In genomic region chr5:95334900-95335538, GRCh38 we compare ENCODE assay signal across 11 cellular contexts. TPM values are rescaled to one million over a fixed set of nuclear protein-coding genes. Genes with fewer than 3 reads are reported as not detected.
"Had no signal": no experiment of that assay in that cellular context is flagged by ENCODE, and none has a peak within 500 bp of the region (broad histone marks: within the 10 kb centered on the region; RNA-seq: fewer than 3 reads in every experiment).

No MANE protein-coding gene starts in this region.

- H3K4me2 ChIP-seq: GM23338 had no signal

- H3K4me1 Mint-ChIP-seq: GM23338, H9, IgD-negative memory B cell had no signal

- H3K27ac ChIP-seq: HL-60 had no signal

- DNase-seq: H9, HCEC 1CT, HFFc6, KG1 had no signal

- H3K9me3 Mint-ChIP-seq: HFFc6 had no signal

- ATAC-seq: GM23338, HepG2 had no signal

- H3K36me3 Mint-ChIP-seq: IgD-negative memory B cell had no signal

- H2AFZ ChIP-seq: GM23338 had no signal

- H3K27ac Mint-ChIP-seq: GM23338, H9, HFFc6, IgD-negative memory B cell had no signal

- H3K4me3 ChIP-seq: GM23338 had no signal

- H3K4me3 Mint-ChIP-seq: GM23338, H9, HFFc6, IgD-negative memory B cell had no signal

- FAIRE-seq: H1, H54, HepG2 had no signal

RNA-seq across cellular contexts. Expression of gene FAM81B, which starts 56.1 kb away (rescaled TPM):
- total RNA-seq: GM23338, H1, H9, HepG2, HFFc6, HT1080 had no signal
- polyA plus RNA-seq: H1, HepG2, IgD-negative memory B cell had no signal
